Comparison of ENCODE assay signal across 8 cellular contexts in genomic region chr22:45612451-45612901, GRCh38. TPM values are rescaled to one million over a fixed set of nuclear protein-coding genes. Genes with fewer than 3 reads are reported as not detected.
A peak's percentile ranks its signal among the peaks of the same experiment; 100 is the strongest.
DNase-seq lines count a peak whose midpoint lies in the region; ATAC-seq, FAIRE-seq and TF ChIP-seq lines count a peak whose summit lies in the region.

No MANE protein-coding gene starts in this region.

- in situ Hi-C loops in HAP-1 (cut with MboI; ENCODE audit: low sequenced_read_pairs), result no loop called here

- H3K9me3 Mint-ChIP-seq in T-helper 2 cell treated with Interferon-gamma antibody and Interleukin-4, amounts not matched to agents 5 μg/mL and 100 μg/mL, for 36 hours, result no peaks in the 10 kb centered on the region

- no peak for TF ChIP-seq CTCF in hepatocyte (IDR thresholded peaks at IDR 0.05; ENCODE audit: poor library complexity)

- H3K4me3 Mint-ChIP-seq in T-helper 2 cell treated with Interferon-gamma antibody and Interleukin-4, amounts not matched to agents 5 μg/mL and 100 μg/mL, for 36 hours, result peak overlapping the region; percentile 6

- DNase-seq in H54 (ENCODE audit: insufficient read length, low spot score), result peak; percentile 53
- DNase-seq in T-helper 2 cell treated with Interferon-gamma antibody and Interleukin-4, amounts not matched to agents 5 μg/mL and 100 μg/mL, for 36 hours (ENCODE audit: low spot score), result peak; percentile 20
- DNase-seq in sciatic nerve (ENCODE audit: low spot score), result peak; percentile 78
- DNase-seq in hepatocyte (ENCODE audit: low spot score), result no peak
- DNase-seq in NCI-H1105 treated with DMSO at 0.1 percent for 48 hours (lab: John Stamatoyannopoulos, UW), result no peak
- no peak for DNase-seq in small intestine
- DNase-seq in HAP-1 (ENCODE audit: low spot score in 2 of 2), result no peak

- H3K4me1 ChIP-seq in hepatocyte (ENCODE audit: insufficient read depth), result no peaks in the 10 kb centered on the region
- H3K4me1 ChIP-seq in small intestine (ENCODE audit: control insufficient read depth in 2 of 2, insufficient read depth in 1 of 2, low read depth in 1 of 2, low read length in 1 of 2), result no peaks in the 10 kb centered on the region
- H3K4me1 ChIP-seq in HAP-1, result no peaks in the 10 kb centered on the region

- no peak overlapping the region for H2AFZ ChIP-seq in hepatocyte

- H3K4me3 ChIP-seq in hepatocyte (no peak overlapping the region), small intestine (ENCODE audit: low read depth in 1 of 2, low read length in 2 of 2) (no peak overlapping the region), HAP-1 (no peak overlapping the region)

- peaks cover 8% of the 10 kb centered on the region for H3K4me1 Mint-ChIP-seq in T-helper 2 cell treated with Interferon-gamma antibody and Interleukin-4, amounts not matched to agents 5 μg/mL and 100 μg/mL, for 36 hours (ENCODE audit: low read depth)

- H3K9me2 ChIP-seq in hepatocyte (replicated peaks; ENCODE audit: insufficient read depth), result no peaks in the 10 kb centered on the region

- no peaks in the 10 kb centered on the region for H4K20me1 ChIP-seq in hepatocyte (ENCODE audit: insufficient read depth, poor library complexity, severe bottlenecking)

- no peaks in the 10 kb centered on the region for H3K79me2 ChIP-seq in hepatocyte

- H3K27ac Mint-ChIP-seq in T-helper 2 cell treated with Interferon-gamma antibody and Interleukin-4, amounts not matched to agents 5 μg/mL and 100 μg/mL, for 36 hours, result peak overlapping the region; percentile 59

- H3K36me3 ChIP-seq in hepatocyte (replicated peaks; ENCODE audit: insufficient read depth, low read depth), result no peaks in the 10 kb centered on the region
- no peaks in the 10 kb centered on the region for H3K36me3 ChIP-seq in small intestine (ENCODE audit: control insufficient read depth in 2 of 2, insufficient read depth in 2 of 2, low read length in 2 of 2)
- H3K36me3 ChIP-seq in HAP-1 (replicated peaks), result no peaks in the 10 kb centered on the region

- FAIRE-seq in H54 (lab: Jason Lieb, UNC), result peak; percentile 38
- FAIRE-seq in small intestine (lab: Jason Lieb, UNC), result no peak

- H3K27me3 ChIP-seq in hepatocyte (no peaks in the 10 kb centered on the region), small intestine (ENCODE audit: control insufficient read depth in 2 of 2, insufficient read depth in 2 of 2, low read length in 2 of 2) (no peaks in the 10 kb centered on the region), HAP-1 (ENCODE audit: low read depth) (no peaks in the 10 kb centered on the region)

- intact Hi-C loops in sciatic nerve (cut with DNase I), result loop anchor here (10.0 kb wide), 1 partner anchor 638 kb away; no protein-coding TSS in a partner anchor

- TF ChIP-seq POLR2A in H54 (IDR thresholded peaks at IDR 0.05; ENCODE audit: low read depth, low read length), result no peak

- no peaks in the 10 kb centered on the region for H3K27me3 Mint-ChIP-seq in T-helper 2 cell treated with Interferon-gamma antibody and Interleukin-4, amounts not matched to agents 5 μg/mL and 100 μg/mL, for 36 hours (ENCODE audit: low read depth)

- ATAC-seq in esophagus mucosa (peak; percentile 59), sciatic nerve (peak; percentile 93)

- WGBS in hepatocyte (ENCODE audit: low lambda C conversion rate, missing lambda C conversion rate), result 62% methylated on average over 15 of the region's 15 CpGs
- 56 to 79% (median 73%) methylated on average over 15 of the region's 15 CpGs for WGBS in small intestine, 3 donors

- H3K9me3 ChIP-seq in hepatocyte (ENCODE audit: low read depth) (no peaks in the 10 kb centered on the region), small intestine (ENCODE audit: control insufficient read depth, low read depth) (no peaks in the 10 kb centered on the region), HAP-1 (no peaks in the 10 kb centered on the region)

- H3K4me2 ChIP-seq in hepatocyte, result no peak overlapping the region

- no peaks in the 10 kb centered on the region for H3K36me3 Mint-ChIP-seq in T-helper 2 cell treated with Interferon-gamma antibody and Interleukin-4, amounts not matched to agents 5 μg/mL and 100 μg/mL, for 36 hours (ENCODE audit: low read depth)

- no peak overlapping the region for H3K27ac ChIP-seq in hepatocyte
- H3K27ac ChIP-seq in small intestine (ENCODE audit: low read depth in 1 of 2, low read length in 1 of 2), result peak overlapping the region in 1 of 2 donors; percentile 45

RNA-seq across cellular contexts. Expression of gene ATXN10, which starts 59.2 kb away (rescaled TPM):
- total RNA-seq in esophagus mucosa (98.6 TPM), sciatic nerve (130 TPM), hepatocyte (118 and 141 TPM in 2 replicates)
- polyA plus RNA-seq in hepatocyte (186 and 196 TPM in 2 replicates), small intestine (10 to 100 TPM; 15.4 to 55.9 (median 22.4) TPM)

Comparison
In these comparisons a context has a peak if more than half of its experiments do, and no peak if none do; other contexts are left out.
1. DNase-seq: peak in H54 (single experiment), T-helper 2 cell treated with Interferon-gamma antibody and Interleukin-4, amounts not matched to agents 5 μg/mL and 100 μg/mL, for 36 hours (single experiment) and sciatic nerve (single experiment); none in hepatocyte (single experiment), NCI-H1105 treated with DMSO at 0.1 percent for 48 hours (single experiment), small intestine (single experiment) and HAP-1 (0 of 2).